Comparison of ENCODE assay signal across 8 cellular contexts in the genomic region with DNA sequence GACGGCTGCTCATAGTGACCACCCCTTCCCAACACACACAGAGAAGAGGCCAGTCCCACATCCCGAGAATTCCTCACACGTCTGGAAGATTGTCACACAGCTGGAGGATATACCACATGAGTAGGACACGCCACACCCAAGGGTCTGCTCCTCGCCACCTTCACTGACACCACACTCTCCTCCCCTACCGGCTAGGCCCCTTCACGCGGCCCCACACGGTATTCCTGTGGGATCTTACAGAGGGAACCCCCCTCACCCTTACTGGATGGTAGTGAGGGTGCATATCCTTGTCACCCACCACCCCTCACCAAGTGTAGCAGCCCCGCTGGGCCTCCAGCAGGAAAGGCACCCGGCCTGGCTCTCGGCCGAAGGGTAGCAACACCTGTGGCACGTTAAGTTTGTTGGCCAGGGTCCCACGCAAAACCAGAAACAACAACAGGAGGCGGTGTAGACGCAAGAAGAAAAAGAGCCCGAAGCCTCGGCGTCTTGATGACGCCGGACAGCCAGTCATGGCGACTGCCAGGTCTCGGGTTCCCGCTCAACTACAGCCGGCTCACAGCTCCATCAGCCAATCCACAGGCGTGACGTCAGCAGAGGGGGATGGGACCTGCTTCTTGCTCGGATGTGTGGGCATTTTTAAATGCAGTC. TPM values are rescaled to one million over a fixed set of nuclear protein-coding genes. Genes with fewer than 3 reads are reported as not detected.
DNase-seq lines count a peak whose midpoint lies in the region; ATAC-seq and TF ChIP-seq lines count a peak whose summit lies in the region.

TSS of gene NUP210L (minus strand) at position 540 of the 648 bp plus-strand sequence.

- no peak for ATAC-seq in activated naive CD8-positive, alpha-beta T cell treated with anti-CD3 and anti-CD28 coated beads, Interleukin-2, amount 10 ng/mL, durations not matched to agents 7 days and 5 days (ENCODE audit: low read depth)
- no peak for ATAC-seq in GM18520 (IDR thresholded peaks at IDR 0.05; ENCODE audit: unreplicated experiment)

- peaks cover 1% of the 10 kb centered on the region; the same call in 1 of the 2 replicates for H3K27me3 Mint-ChIP-seq in H9 (ENCODE audit: low read depth)
- H3K27me3 Mint-ChIP-seq in activated naive CD8-positive, alpha-beta T cell treated with anti-CD3 and anti-CD28 coated beads, Interleukin-2, amount 10 ng/mL, durations not matched to agents 7 days and 5 days: no peaks in the 10 kb centered on the region

- H3K4me3 ChIP-seq in hepatocyte: no peak within 1 kb of the TSS
- no peak within 1 kb of the TSS for H3K4me3 ChIP-seq in spleen

- H3K36me3 ChIP-seq in hepatocyte (replicated peaks; ENCODE audit: insufficient read depth, low read depth) (no peaks in the 10 kb centered on the region), spleen (peaks cover 2 to 56% (median 42%) of the 10 kb centered on the region in 6 donors)

- H3K9me3 Mint-ChIP-seq in H9: no peaks in the 10 kb centered on the region
- no peaks in the 10 kb centered on the region for H3K9me3 Mint-ChIP-seq in activated naive CD8-positive, alpha-beta T cell treated with anti-CD3 and anti-CD28 coated beads, Interleukin-2, amount 10 ng/mL, durations not matched to agents 7 days and 5 days

- no peak within 1 kb of the TSS for H3K56ac ChIP-seq in H9 (ENCODE audit: insufficient read length, low read depth, low read length)

- DNase-seq in H9 (peak; percentile 91), hepatocyte (ENCODE audit: low spot score) (peak; percentile 26), spleen (peak; percentile 74), NCI-H1436 treated with DMSO at 0.1 percent for 48 hours (lab: John Stamatoyannopoulos, UW) (no peak), UCSD-AML1 (lab: John Stamatoyannopoulos, UW; ENCODE audit: unreplicated experiment) (no peak), NCI-H2171 (lab: John Stamatoyannopoulos, UW) (no peak)
- DNase-seq in activated naive CD8-positive, alpha-beta T cell treated with anti-CD3 and anti-CD28 coated beads, Interleukin-2, amount 10 ng/mL, durations not matched to agents 7 days and 5 days: no peak

- H3T11ph ChIP-seq in H9 (ENCODE audit: low read length): no peak within 1 kb of the TSS

- H3K4ac ChIP-seq in H9 (ENCODE audit: low read depth, low read length): no peak within 1 kb of the TSS

- H2BK15ac ChIP-seq in H9 (ENCODE audit: low read depth, low read length): no peak within 1 kb of the TSS

- no peak within 1 kb of the TSS for H2AK5ac ChIP-seq in H9 (ENCODE audit: insufficient read length, low read length)

- H3K27me3 ChIP-seq in H9 (ENCODE audit: insufficient read depth, low read length) (no peaks in the 10 kb centered on the region), hepatocyte (no peaks in the 10 kb centered on the region), spleen (replicated peaks in 1 of 7) (no peaks in the 10 kb centered on the region)

- H2BK20ac ChIP-seq in H9 (ENCODE audit: low read depth, low read length, poor library complexity, severe bottlenecking): no peak within 1 kb of the TSS

- no peak for TF ChIP-seq POLR2A in spleen (IDR thresholded peaks at IDR 0.05)

- H3K18ac ChIP-seq in H9 (ENCODE audit: insufficient read length, low read depth, low read length): peak within 1 kb of the TSS; percentile 36

- H3K14ac ChIP-seq in H9 (ENCODE audit: insufficient read depth, low read length): no peak within 1 kb of the TSS

- no peak for TF ChIP-seq CTCF in H9 (conservative IDR thresholded peaks at IDR 0.05)
- peak; percentile 2 for TF ChIP-seq CTCF in hepatocyte (IDR thresholded peaks at IDR 0.05; ENCODE audit: poor library complexity)
- TF ChIP-seq CTCF in spleen (IDR thresholded peaks at IDR 0.05 in 8 of 11, conservative IDR thresholded peaks at IDR 0.05 in 3 of 11): no peak

- no peak within 1 kb of the TSS for H3K23ac ChIP-seq in H9 (ENCODE audit: insufficient read length, low read depth, low read length)

- no peak within 1 kb of the TSS for H3K4me3 Mint-ChIP-seq in H9
- H3K4me3 Mint-ChIP-seq in activated naive CD8-positive, alpha-beta T cell treated with anti-CD3 and anti-CD28 coated beads, Interleukin-2, amount 10 ng/mL, durations not matched to agents 7 days and 5 days: peak within 1 kb of the TSS; percentile 35

- peaks cover 12 to 26% of the 10 kb centered on the region in 2 experiments for H3K4me1 Mint-ChIP-seq in H9
- peaks cover 44% of the 10 kb centered on the region for H3K4me1 Mint-ChIP-seq in activated naive CD8-positive, alpha-beta T cell treated with anti-CD3 and anti-CD28 coated beads, Interleukin-2, amount 10 ng/mL, durations not matched to agents 7 days and 5 days

- H3K79me2 ChIP-seq in H9 (ENCODE audit: insufficient read depth, low read length) (no peaks in the 10 kb centered on the region), hepatocyte (no peaks in the 10 kb centered on the region)

- no peak within 1 kb of the TSS for H2BK5ac ChIP-seq in H9 (ENCODE audit: insufficient read length, low read length)

- no peak within 1 kb of the TSS for H3K4me2 ChIP-seq in H9 (ENCODE audit: insufficient read depth, insufficient read length, low read length)
- no peak within 1 kb of the TSS for H3K4me2 ChIP-seq in hepatocyte

- H2AFZ ChIP-seq in H9 (ENCODE audit: low read length) (no peak within 1 kb of the TSS), hepatocyte (no peak within 1 kb of the TSS)

- H3K4me1 ChIP-seq in H9 (ENCODE audit: insufficient read depth, low read length): no peaks in the 10 kb centered on the region
- H3K4me1 ChIP-seq in hepatocyte (ENCODE audit: insufficient read depth): peaks cover 7% of the 10 kb centered on the region
- H3K4me1 ChIP-seq in spleen: peaks cover 21 to 64% (median 50%) of the 10 kb centered on the region in 6 donors

- no peak within 1 kb of the TSS for H3K9ac ChIP-seq in H9 (ENCODE audit: extremely low read depth, insufficient read length, low read length)

- H3K79me1 ChIP-seq in H9 (ENCODE audit: insufficient read depth, low read depth, low read length, poor library complexity, severe bottlenecking): no peaks in the 10 kb centered on the region

- H4K8ac ChIP-seq in H9 (replicated peaks; ENCODE audit: insufficient read length, low read depth, low read length): no peak within 1 kb of the TSS

- no peak within 1 kb of the TSS for H2BK12ac ChIP-seq in H9 (ENCODE audit: insufficient read length, low read depth, low read length)

- H3K36me3 Mint-ChIP-seq in H9 (ENCODE audit: insufficient read depth in 1 of 3, low read depth in 3 of 3): peaks cover 23 to 40% (median 36%) of the 10 kb centered on the region in 3 experiments; a peak in 6 of 7 replicates
- peaks cover 42% of the 10 kb centered on the region for H3K36me3 Mint-ChIP-seq in activated naive CD8-positive, alpha-beta T cell treated with anti-CD3 and anti-CD28 coated beads, Interleukin-2, amount 10 ng/mL, durations not matched to agents 7 days and 5 days

- intact Hi-C loops in spleen (cut with DNase I; ENCODE audit: low total_unique reads): no loop called here

- no peak within 1 kb of the TSS for H4K5ac ChIP-seq in H9 (ENCODE audit: insufficient read length, low read depth, low read length)

- H4K20me1 ChIP-seq in H9 (ENCODE audit: control insufficient read depth, insufficient read depth, insufficient read length) (no peaks in the 10 kb centered on the region), hepatocyte (ENCODE audit: insufficient read depth, poor library complexity, severe bottlenecking) (no peaks in the 10 kb centered on the region)

- H3K9me2 ChIP-seq in hepatocyte (replicated peaks; ENCODE audit: insufficient read depth): no peaks in the 10 kb centered on the region

- no CpG with 5 or more reads among the region's 29 CpGs for WGBS in H9 (ENCODE audit: extremely low coverage, insufficient read length, low lambda C conversion rate)
- 89% methylated on average over 29 of the region's 29 CpGs for WGBS in hepatocyte (ENCODE audit: low lambda C conversion rate, missing lambda C conversion rate)
- 80 to 89% (median 87%) methylated on average over 28 to 29 of the region's 29 CpGs for WGBS in spleen, 5 donors

- POLR2A ChIA-PET in activated naive CD8-positive, alpha-beta T cell treated with anti-CD3 and anti-CD28 coated beads, Interleukin-2, amount 10 ng/mL, durations not matched to agents 7 days and 5 days (lab: Charles Lee): interaction anchor here (1.4 to 6.0 kb wide), 2 partner anchors 27 to 165 kb away, joined by 6 to 70 read pairs; no protein-coding TSS in a partner anchor

- H3K9me3 ChIP-seq in H9 (ENCODE audit: control insufficient read depth, low read depth, low read length) (no peaks in the 10 kb centered on the region), hepatocyte (ENCODE audit: low read depth) (no peaks in the 10 kb centered on the region), spleen (peaks cover 0 to 3% (median 0%) of the 10 kb centered on the region in 8 donors)

- no peak within 1 kb of the TSS for H4K91ac ChIP-seq in H9 (ENCODE audit: insufficient read length, low read depth, low read length)

- H2BK120ac ChIP-seq in H9 (ENCODE audit: low read depth, low read length, poor library complexity, severe bottlenecking): no peak within 1 kb of the TSS

- H3K23me2 ChIP-seq in H9 (ENCODE audit: insufficient read length, low read depth, low read length, poor library complexity, severe bottlenecking): no peaks in the 10 kb centered on the region

- H3K27ac ChIP-seq in H9 (ENCODE audit: insufficient read length, low read depth, low read length) (no peak within 1 kb of the TSS), hepatocyte (peak within 1 kb of the TSS; percentile 87), spleen (peak within 1 kb of the TSS; percentile 37 to 82 (median 71))

- H3K27ac Mint-ChIP-seq in H9: peak within 1 kb of the TSS in 2 of 3 experiments; percentile 45 to 85; a peak in 6 of 7 replicates
- peak within 1 kb of the TSS; percentile 96 for H3K27ac Mint-ChIP-seq in activated naive CD8-positive, alpha-beta T cell treated with anti-CD3 and anti-CD28 coated beads, Interleukin-2, amount 10 ng/mL, durations not matched to agents 7 days and 5 days

RNA-seq across cellular contexts. Expression of gene NUP210L, which starts in this region (rescaled TPM):
- total RNA-seq in H9 (2021) (0.04 TPM in 1 of 2 replicates, not detected in the other), hepatocyte (0.03 and 0.04 TPM in 2 replicates), spleen (under 1 TPM in 5 of 7 donors, not detected in 2; 0.06 to 0.34 (median 0.10) TPM)
- total RNA-seq in activated naive CD8-positive, alpha-beta T cell treated with anti-CD3 and anti-CD28 coated beads, Interleukin-2, amount 10 ng/mL, durations not matched to agents 7 days and 5 days: under 1 TPM; 0.11 to 0.17 TPM
- polyA plus RNA-seq in hepatocyte (not detected in 2 replicates), spleen (under 1 TPM in 1 of 3 donors, not detected in 2; 0.02 TPM)

Comparison
In these comparisons a context has a peak if more than half of its experiments do, and no peak if none do; other contexts are left out.
1. Peak in DNase-seq in H9; RNA of the gene not detected or under 1 TPM.
2. Peak in DNase-seq and H3K27ac ChIP-seq in hepatocyte; RNA of the gene not detected or under 1 TPM.
3. Peak in DNase-seq and H3K27ac ChIP-seq in spleen; RNA of the gene not detected or under 1 TPM.